6 cellular contexts compared by ENCODE assay signal in the genomic region with DNA sequence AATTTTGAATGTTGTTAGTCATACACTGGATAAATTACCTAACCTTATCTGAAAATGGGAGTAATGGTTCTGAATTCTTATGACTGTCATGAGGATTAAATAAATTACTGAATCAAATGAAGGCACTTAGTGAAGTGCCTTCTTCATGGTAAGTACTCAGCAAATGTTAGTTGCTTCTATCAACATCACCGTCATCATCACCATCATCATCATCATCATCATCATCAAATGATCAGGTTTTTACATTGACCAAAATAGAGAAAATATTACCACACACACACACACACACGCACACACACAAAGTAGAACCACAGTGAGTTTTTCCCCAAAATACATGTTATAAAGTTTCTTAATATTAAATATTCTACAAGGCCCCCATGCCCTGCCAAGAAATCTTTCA.
"Had no signal": no experiment of that assay in that cellular context is flagged by ENCODE, and none has a peak within 500 bp of the region (broad histone marks: within the 10 kb centered on the region; RNA-seq: fewer than 3 reads in every experiment).

No MANE protein-coding gene starts in this region.

- ATAC-seq: GM12878 had no signal

- H3K4me3 ChIP-seq: GM12878 had no signal

- DNase-seq: GF-D8 had no signal

- FAIRE-seq: G401.6, GM12878, GM12892, GM18507, GM19239 had no signal
